16 cellular contexts compared by ENCODE assay signal in the genomic region with DNA sequence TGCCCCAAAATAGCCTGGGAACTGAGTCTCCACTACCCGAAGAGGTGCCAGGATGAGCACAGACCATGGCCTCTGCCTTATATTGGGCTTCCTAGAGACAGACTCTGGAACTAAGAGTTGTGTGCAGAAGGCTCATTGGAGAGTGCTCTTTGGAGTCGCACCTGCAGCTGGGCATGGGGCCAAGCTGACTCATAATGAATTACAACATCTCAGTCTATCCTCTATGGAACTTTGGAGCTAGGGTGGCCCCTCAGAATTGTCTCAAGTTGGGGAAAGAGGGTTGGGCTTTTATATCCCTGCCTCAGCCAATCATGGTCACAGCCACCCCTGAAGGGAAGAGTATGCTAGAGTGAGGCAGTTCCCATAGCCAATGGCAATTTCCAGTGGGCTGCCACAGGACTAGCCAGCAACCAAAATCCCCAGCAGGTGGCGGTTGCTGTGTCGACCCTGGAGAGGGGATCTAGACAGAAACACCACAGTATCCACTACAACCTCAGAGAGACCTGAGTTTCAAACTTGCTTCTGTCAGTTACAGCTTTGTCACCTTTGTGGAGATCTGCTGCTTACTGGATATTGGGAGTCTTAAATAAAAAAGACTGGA.
DNase-seq lines count a peak whose midpoint lies in the region; ATAC-seq and TF ChIP-seq lines count a peak whose summit lies in the region.
"Had no signal": no experiment of that assay in that cellular context is flagged by ENCODE, and none has a peak within 500 bp of the region (broad histone marks: within the 10 kb centered on the region; RNA-seq: fewer than 3 reads in every experiment).

No MANE protein-coding gene starts in this region.

- H3K27me3 ChIP-seq in smooth muscle cell (ENCODE audit: low read depth): peaks cover 37% of the 10 kb centered on the region

- H3K79me2 ChIP-seq in smooth muscle cell (ENCODE audit: low read depth): no peaks in the 10 kb centered on the region

- H3F3A ChIP-seq in smooth muscle cell (ENCODE audit: low read depth): no peaks in the 10 kb centered on the region

- in situ Hi-C loops in Caki2 (cut with HindIII; ENCODE audit: low pct_unique_long_range_greater_than_20kb, low sequenced_read_pairs) (no loop called here), GM13977 (cut with MboI; ENCODE audit: low pct_unique_long_range_greater_than_20kb, low sequenced_read_pairs, unreplicated experiment) (loop anchor here (25.0 kb wide), 1 partner anchor 1417 kb away; no protein-coding TSS in a partner anchor)

- no peak overlapping the region for H3K4me2 ChIP-seq in smooth muscle cell
- H3K4me2 ChIP-seq: BLaER1 treated with 17β-estradiol and CSF1 and Interleukin-3, amounts not matched to agents 10 nM and 100 nM had no signal

- no peak overlapping the region for H3K4me3 ChIP-seq in smooth muscle cell
- H3K4me3 ChIP-seq: ascending aorta; BLaER1 treated with 17β-estradiol and CSF1 and Interleukin-3, amounts not matched to agents 10 nM and 100 nM; lung had no signal

- no peak overlapping the region for H3K9ac ChIP-seq in smooth muscle cell (ENCODE audit: low read depth)
- H3K9ac ChIP-seq: BLaER1 treated with 17β-estradiol and CSF1 and Interleukin-3, amounts not matched to agents 10 nM and 100 nM had no signal

- 50% methylated on average over 4 of the region's 4 CpGs for WGBS in smooth muscle cell (ENCODE audit: low lambda C conversion rate)

- TF ChIP-seq CTCF in GM13977 (IDR thresholded peaks at IDR 0.05; ENCODE audit: extremely low read depth, insufficient read depth, missing control alignments) (peak; percentile 4), smooth muscle cell (IDR thresholded peaks at IDR 0.05; ENCODE audit: borderline replicate concordance, insufficient read depth, poor library complexity, severe bottlenecking) (no peak)

- H2AFZ ChIP-seq in smooth muscle cell (ENCODE audit: low read depth): no peak overlapping the region

- no peaks in the 10 kb centered on the region for H3K9me3 ChIP-seq in smooth muscle cell (replicated peaks; ENCODE audit: low read depth)
- H3K9me3 ChIP-seq: ascending aorta had no signal

- no peaks in the 10 kb centered on the region for H3K36me3 ChIP-seq in smooth muscle cell (ENCODE audit: low read depth)
- H3K36me3 ChIP-seq: ascending aorta; BLaER1 treated with 17β-estradiol and CSF1 and Interleukin-3, amounts not matched to agents 10 nM and 100 nM had no signal

- H3K4me1 ChIP-seq in smooth muscle cell (ENCODE audit: low read depth): peaks cover 3% of the 10 kb centered on the region

- ATAC-seq in HG02884 (IDR thresholded peaks at IDR 0.05; ENCODE audit: unreplicated experiment) (no peak), GM21619 (IDR thresholded peaks at IDR 0.05; ENCODE audit: unreplicated experiment) (no peak)
- ATAC-seq: sciatic nerve had no signal

- DNase-seq in Caki2 (ENCODE audit: low read depth) (peak; percentile 8), GM13977 (ENCODE audit: low spot score) (no peak), RPMI7951 (ENCODE audit: low read depth) (peak; percentile 20), iPS-NIHi11 (ENCODE audit: low spot score) (peak; percentile 33), smooth muscle cell (lab: John Stamatoyannopoulos, UW; ENCODE audit: unreplicated experiment) (no peak), inferior parietal cortex (ENCODE audit: extremely low spot score) (no peak)
- DNase-seq: activated effector memory CD4-positive, alpha-beta T cell treated with anti-CD3 and anti-CD28 coated beads, Interleukin-2, amount 50 U/mL, for 16 hours; GOT3; NCI-H446; stimulated activated CD4-positive, alpha-beta T cell treated with anti-CD3 and anti-CD28 coated beads, Interleukin-4, amount 100 ng/mL, for 24 hours had no signal

- no peak overlapping the region for H3K27ac ChIP-seq in smooth muscle cell (ENCODE audit: low read depth)
- H3K27ac ChIP-seq: ascending aorta; BLaER1 treated with 17β-estradiol and CSF1 and Interleukin-3, amounts not matched to agents 10 nM and 100 nM had no signal

- no peaks in the 10 kb centered on the region for H4K20me1 ChIP-seq in smooth muscle cell (ENCODE audit: low read depth)
- H4K20me1 ChIP-seq: BLaER1 treated with 17β-estradiol and CSF1 and Interleukin-3, amounts not matched to agents 10 nM and 100 nM had no signal

Comparison
In these comparisons a context has a peak if more than half of its experiments do, and no peak if none do; other contexts are left out.
1. DNase-seq: peak in Caki2 (single experiment), RPMI7951 (single experiment) and iPS-NIHi11 (single experiment); none in GM13977 (single experiment), smooth muscle cell (single experiment) and inferior parietal cortex (single experiment).